ENCODE assay signal across 8 cellular contexts in the genomic region with DNA sequence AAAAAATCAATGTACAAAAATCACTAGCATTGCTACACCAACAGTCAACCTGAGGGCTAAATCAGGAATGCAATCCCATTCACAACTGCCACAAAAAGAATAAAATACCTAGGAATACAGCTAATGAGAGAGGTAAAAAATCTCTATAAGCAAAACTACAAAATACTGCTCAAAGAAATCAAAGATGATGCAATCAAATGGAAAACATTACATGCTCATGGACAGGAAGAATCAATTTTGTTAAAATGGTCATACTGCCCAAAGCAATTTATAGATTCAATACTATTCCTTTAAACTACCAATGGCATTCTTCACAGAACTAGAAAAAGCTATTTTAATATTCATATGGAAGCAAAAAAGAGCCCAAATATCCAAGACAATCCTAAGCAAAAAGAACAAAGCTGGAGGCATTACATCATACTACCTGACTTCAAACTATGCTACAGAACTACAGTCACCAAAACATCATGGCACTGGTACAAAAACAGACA.
"Had no signal": no experiment of that assay in that cellular context is flagged by ENCODE, and none has a peak within 500 bp of the region (broad histone marks: within the 10 kb centered on the region; RNA-seq: fewer than 3 reads in every experiment).

No MANE protein-coding gene starts in this region.

- H3K9ac ChIP-seq: GM23248, KMS-11 had no signal

- H3K4me1 ChIP-seq: HAP-1 had no signal

- FAIRE-seq: HTR-8/SVneo had no signal

- H3K27ac ChIP-seq: GM23248, KMS-11 had no signal

- DNase-seq: GM23248, GOT3, H7, KBM-7 had no signal

- H3K9me3 ChIP-seq: HAP-1 had no signal

- H3K36me3 ChIP-seq: HAP-1 had no signal

- H3K4me3 ChIP-seq: GM23248, HAP-1 had no signal

- H2AFZ ChIP-seq: GM23248 had no signal

- H3K4me2 ChIP-seq: KMS-11 had no signal

- ATAC-seq: HCT116 had no signal
